In genomic region chr1:240031414-240031813, GRCh38 we compare ENCODE assay signal across 1 cellular context.
TF ChIP-seq lines count a peak whose summit lies in the region.

No MANE protein-coding gene starts in this region.

TF ChIP-seq in IMR-90, 13 proteins besides CTCF, POLR2A, EP300 and RAD21:
- TF ChIP-seq CEBPB (IDR thresholded peaks at IDR 0.05; ENCODE audit: low read depth, low read length) (no peak), FOS (IDR thresholded peaks at IDR 0.05; ENCODE audit: low read depth, low read length) (no peak), MAFK (IDR thresholded peaks at IDR 0.05; ENCODE audit: low read depth, low read length) (no peak), USF2 (IDR thresholded peaks at IDR 0.05; ENCODE audit: low read depth, low read length) (no peak), MXI1 (IDR thresholded peaks at IDR 0.05; ENCODE audit: borderline replicate concordance, low read depth, low read length) (no peak)
